8 cellular contexts compared by ENCODE assay signal in the genomic region with DNA sequence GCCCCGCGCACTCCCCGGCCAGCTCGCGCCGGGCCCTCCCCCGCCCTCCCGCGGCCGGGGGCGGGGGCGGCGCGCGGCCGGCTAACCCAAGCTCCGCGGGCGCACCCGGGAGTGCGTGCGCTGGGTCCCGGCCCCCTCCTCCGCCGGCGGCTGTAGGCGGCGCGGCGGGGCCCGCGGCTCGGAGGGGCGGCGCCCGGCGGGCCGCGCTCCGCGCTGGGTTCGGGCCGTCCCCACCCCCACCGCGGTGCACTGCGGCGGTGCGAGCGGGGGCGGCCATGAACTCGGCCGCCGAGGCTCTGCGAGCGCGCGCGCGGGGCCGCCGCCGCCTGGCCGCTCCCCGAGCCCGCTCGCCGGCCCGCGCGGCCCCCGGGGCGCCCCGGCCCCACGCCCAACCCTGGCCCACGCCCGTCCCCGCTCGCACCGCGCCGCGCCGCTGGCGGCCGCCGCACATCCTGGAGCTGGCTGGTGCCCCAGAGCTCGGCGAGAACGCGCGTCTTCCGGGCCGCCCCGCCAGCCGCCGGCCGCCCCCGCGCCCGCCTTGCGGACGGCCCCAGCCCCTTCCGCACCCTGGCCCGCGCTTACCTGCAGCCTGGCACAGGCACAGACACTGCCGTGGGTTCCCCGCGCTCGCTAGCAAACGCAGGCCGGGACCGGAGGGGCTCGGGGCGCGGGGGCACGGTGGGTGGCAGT. TPM values are rescaled to one million over a fixed set of nuclear protein-coding genes. Genes with fewer than 3 reads are reported as not detected.
A peak's percentile ranks its signal among the peaks of the same experiment; 100 is the strongest.
DNase-seq lines count a peak whose midpoint lies in the region; ATAC-seq and TF ChIP-seq lines count a peak whose summit lies in the region.

A gene with protein sequence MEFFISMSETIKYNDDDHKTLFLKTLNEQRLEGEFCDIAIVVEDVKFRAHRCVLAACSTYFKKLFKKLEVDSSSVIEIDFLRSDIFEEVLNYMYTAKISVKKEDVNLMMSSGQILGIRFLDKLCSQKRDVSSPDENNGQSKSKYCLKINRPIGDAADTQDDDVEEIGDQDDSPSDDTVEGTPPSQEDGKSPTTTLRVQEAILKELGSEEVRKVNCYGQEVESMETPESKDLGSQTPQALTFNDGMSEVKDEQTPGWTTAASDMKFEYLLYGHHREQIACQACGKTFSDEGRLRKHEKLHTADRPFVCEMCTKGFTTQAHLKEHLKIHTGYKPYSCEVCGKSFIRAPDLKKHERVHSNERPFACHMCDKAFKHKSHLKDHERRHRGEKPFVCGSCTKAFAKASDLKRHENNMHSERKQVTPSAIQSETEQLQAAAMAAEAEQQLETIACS (minus strand): TSS at position 496 of the 690 bp plus-strand sequence. CDS start 2,480 bp downstream, outside the sequence.

- TF ChIP-seq CTCF in lower leg skin (IDR thresholded peaks at IDR 0.05): no peak

- H3K9ac ChIP-seq in duodenal mucosa (ENCODE audit: low read depth in 1 of 2, low read length in 2 of 2): peak within 1 kb of the TSS; percentile 77 to 81

- H3K36me3 ChIP-seq in duodenal mucosa (ENCODE audit: control insufficient read depth in 1 of 2, insufficient read depth in 2 of 2, low read length in 2 of 2): peaks cover 13% of the 10 kb centered on the region in 2 donors

- no peaks in the 10 kb centered on the region for H3K9me3 ChIP-seq in duodenal mucosa (ENCODE audit: control insufficient read depth in 1 of 2, low read length in 2 of 2)

- H3K4me3 Mint-ChIP-seq in activated CD4-positive, alpha-beta memory T cell treated with anti-CD3 and anti-CD28 coated beads for 36 hours: peak within 1 kb of the TSS; percentile 94

- DNase-seq in NCI-H2081 (lab: John Stamatoyannopoulos, UW) (peak; percentile 62 to 79), NCI-H2081 treated with DMSO at 0.1 percent for 48 hours (lab: John Stamatoyannopoulos, UW) (no peak), NCI-H146 (lab: John Stamatoyannopoulos, UW) (peak; percentile 89), lower leg skin (ENCODE audit: low spot score in 2 of 2) (peak; percentile 24 to 88)
- peak; percentile 74 for DNase-seq in activated CD4-positive, alpha-beta memory T cell treated with anti-CD3 and anti-CD28 coated beads for 36 hours
- peak; percentile 42 to 51 for DNase-seq in stimulated activated CD4-positive, alpha-beta T cell treated with anti-CD3 and anti-CD28 coated beads, Interleukin-4, amount 100 ng/mL, for 48 hours (ENCODE audit: low read depth in 2 of 2)

- H3K36me3 Mint-ChIP-seq in activated CD4-positive, alpha-beta memory T cell treated with anti-CD3 and anti-CD28 coated beads for 36 hours: peaks cover 20% of the 10 kb centered on the region

- H3K27me3 ChIP-seq in duodenal mucosa (ENCODE audit: control insufficient read depth in 1 of 2, insufficient read depth in 2 of 2, low read length in 2 of 2): peaks cover under 1 to 4% of the 10 kb centered on the region in 2 donors

- no peak for TF ChIP-seq POLR2A in lower leg skin (IDR thresholded peaks at IDR 0.05)

- 0 to 1% methylated on average over 6 to 51 of the region's 116 CpGs for WGBS in lower leg skin, 2 donors

- peaks cover 9 to 15% of the 10 kb centered on the region in 2 donors for H3K4me1 ChIP-seq in duodenal mucosa (ENCODE audit: control insufficient read depth in 1 of 2, insufficient read depth in 2 of 2, low read length in 2 of 2)

- no peaks in the 10 kb centered on the region for H3K9me3 Mint-ChIP-seq in activated CD4-positive, alpha-beta memory T cell treated with anti-CD3 and anti-CD28 coated beads for 36 hours

- CTCF ChIA-PET in activated CD4-positive, alpha-beta memory T cell treated with anti-CD3 and anti-CD28 coated beads for 36 hours (lab: Charles Lee): interaction anchor here (1.4 to 2.7 kb wide), 4 partner anchors 13 to 59 kb away, joined by 3 to 15 read pairs (median 8); no protein-coding TSS in a partner anchor

- POLR2A ChIA-PET in activated CD4-positive, alpha-beta memory T cell treated with anti-CD3 and anti-CD28 coated beads for 36 hours (lab: Charles Lee): interaction anchor here (0.8 to 4.4 kb wide), 7 partner anchors 9 to 1844 kb away, joined by 3 to 117 read pairs (median 10); no protein-coding TSS in a partner anchor

- H3K27ac ChIP-seq in duodenal mucosa (ENCODE audit: low read depth, low read length): peak within 1 kb of the TSS; percentile 97

- H3K4me1 Mint-ChIP-seq in activated CD4-positive, alpha-beta memory T cell treated with anti-CD3 and anti-CD28 coated beads for 36 hours (ENCODE audit: low read depth): peaks cover 23% of the 10 kb centered on the region

- H3K27ac Mint-ChIP-seq in activated CD4-positive, alpha-beta memory T cell treated with anti-CD3 and anti-CD28 coated beads for 36 hours: peak within 1 kb of the TSS; percentile 97

- intact Hi-C loops in activated CD4-positive, alpha-beta memory T cell treated with anti-CD3 and anti-CD28 coated beads for 36 hours (cut with micrococcal nuclease): loop anchor here (10.0 kb wide), 3 partner anchors 159 to 1841 kb away; a partner anchor contains a TSS
- intact Hi-C loops in lower leg skin (cut with DNase I; ENCODE audit: low total_unique reads): no loop called here

- H3K27me3 Mint-ChIP-seq in activated CD4-positive, alpha-beta memory T cell treated with anti-CD3 and anti-CD28 coated beads for 36 hours: no peaks in the 10 kb centered on the region

- peak within 1 kb of the TSS; percentile 85 to 95 for H3K4me3 ChIP-seq in duodenal mucosa (ENCODE audit: low read depth in 1 of 2, low read length in 2 of 2)
- H3K4me3 ChIP-seq in lower leg skin (ENCODE audit: low read depth, poor library complexity, severe bottlenecking): peak within 1 kb of the TSS; percentile 94

- ATAC-seq in HG02623 (IDR thresholded peaks at IDR 0.05; ENCODE audit: unreplicated experiment): peak; percentile 35

RNA-seq across cellular contexts. Expression of the gene that starts here (rescaled TPM):
- total RNA-seq in activated CD4-positive, alpha-beta memory T cell treated with anti-CD3 and anti-CD28 coated beads for 36 hours: 10 to 100 TPM; 19.3 to 19.6 TPM
- 10 to 100 TPM; 12.3 to 14.0 (median 13.4) TPM for total RNA-seq in lower leg skin
